In the genomic region with DNA sequence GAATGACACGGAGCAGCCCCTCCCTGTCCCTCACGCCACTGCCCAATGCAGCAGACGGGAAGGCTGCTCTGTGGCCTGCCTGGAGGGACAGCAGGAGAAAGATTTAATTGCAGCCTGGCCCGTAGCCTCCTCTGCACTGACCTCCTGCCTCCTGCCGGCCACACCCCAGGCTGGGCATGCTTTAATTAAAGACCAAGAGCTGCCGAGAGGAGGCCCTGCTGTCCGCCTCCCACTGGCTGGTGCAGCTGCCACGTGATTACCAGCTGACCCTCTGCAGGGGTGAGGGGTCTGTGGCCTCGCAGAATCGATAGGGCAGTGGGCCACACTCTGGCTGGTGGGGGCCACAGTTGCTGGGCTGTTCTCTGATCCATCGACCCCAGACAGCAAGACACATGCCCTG, we compare ENCODE assay signal across 13 cellular contexts.
"Had no signal": no experiment of that assay in that cellular context is flagged by ENCODE, and none has a peak within 500 bp of the region (broad histone marks: within the 10 kb centered on the region; RNA-seq: fewer than 3 reads in every experiment).

No MANE protein-coding gene starts in this region.

- H3K4me3 ChIP-seq: gastroesophageal sphincter, lung, ovary, thyroid gland, vagina had no signal

- H3K9me3 ChIP-seq: ovary, thyroid gland, vagina had no signal

- H3K27ac ChIP-seq: epithelial cell of prostate, gastroesophageal sphincter, ovary, thyroid gland, vagina had no signal

- ATAC-seq: activated CD4-positive, CD25-positive, alpha-beta regulatory T cell treated with anti-CD3 and anti-CD28 coated beads, Interleukin-2, amount 50 U/mL, for 24 hours; gastroesophageal sphincter; naive thymus-derived CD8-positive, alpha-beta T cell had no signal

- DNase-seq: caudate nucleus; cortex of kidney; effector memory CD4-positive, alpha-beta T cell; hippocampal formation; ovary; T-helper 2 cell; thyroid gland had no signal

- H3K4me1 ChIP-seq: vagina had no signal

- H3K36me3 ChIP-seq: gastroesophageal sphincter, ovary, thyroid gland, vagina had no signal

- H3K27me3 ChIP-seq: ovary, thyroid gland, vagina had no signal
